18 cellular contexts compared by ENCODE assay signal in the genomic region with DNA sequence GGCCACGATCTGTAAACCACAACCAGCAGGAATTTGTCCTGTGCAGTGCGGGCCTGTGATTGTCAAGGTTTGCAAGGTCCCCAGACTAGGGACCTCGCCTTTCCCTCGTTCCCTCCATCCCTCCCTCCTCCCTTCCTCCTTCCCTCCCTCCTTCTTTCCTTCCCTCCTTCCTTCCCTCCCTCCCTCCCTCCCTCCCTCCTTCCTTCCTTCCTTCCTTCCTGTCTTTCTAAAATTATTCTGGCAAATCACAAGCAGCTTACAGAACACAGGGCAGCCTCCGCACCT.
A peak's percentile ranks its signal among the peaks of the same experiment; 100 is the strongest.
DNase-seq lines count a peak whose midpoint lies in the region; ATAC-seq and TF ChIP-seq lines count a peak whose summit lies in the region.
"Had no signal": no experiment of that assay in that cellular context is flagged by ENCODE, and none has a peak within 500 bp of the region (broad histone marks: within the 10 kb centered on the region; RNA-seq: fewer than 3 reads in every experiment).

No MANE protein-coding gene starts in this region.

- H3K4me2 ChIP-seq in BLaER1 (peak overlapping the region; percentile 33), OCI-LY3 (ENCODE audit: low read length) (peak overlapping the region; percentile 41; the same call in 1 of the 2 replicates)
- H3K4me2 ChIP-seq: A549, KMS-11 had no signal

- H3K27me3 ChIP-seq in BLaER1 (no peaks in the 10 kb centered on the region), OCI-LY3 (ENCODE audit: low read depth, low read length) (no peaks in the 10 kb centered on the region), gastroesophageal sphincter (no peaks in the 10 kb centered on the region), psoas muscle (ENCODE audit: insufficient read depth in 3 of 3, low read length in 2 of 3) (no peaks in the 10 kb centered on the region), uterus (no peaks in the 10 kb centered on the region)
- H3K27me3 ChIP-seq: Peyer's patch, SJSA1 had no signal

- H3K27ac ChIP-seq in BLaER1 (no peak overlapping the region), OCI-LY3 (ENCODE audit: low read length) (no peak overlapping the region), gastroesophageal sphincter (peak overlapping the region in 3 of 4 donors; percentile 30 to 48 (median 46)), psoas muscle (peak overlapping the region; percentile 56), uterus (no peak overlapping the region)
- H3K27ac ChIP-seq: A549, KMS-11, Peyer's patch, SJSA1 had no signal

- 45 to 69% methylated on average over 4 to 5 of the region's 5 CpGs for WGBS in gastroesophageal sphincter (ENCODE audit: low coverage in 1 of 2), 2 donors
- 67 to 79% (median 69%) methylated on average over 5 of the region's 5 CpGs for WGBS in psoas muscle, 3 donors

- H3K79me2 ChIP-seq in OCI-LY3 (ENCODE audit: low read length), result no peaks in the 10 kb centered on the region

- H3K9ac ChIP-seq in BLaER1 (no peak overlapping the region), OCI-LY3 (ENCODE audit: low read length) (no peak overlapping the region)
- H3K9ac ChIP-seq: KMS-11 had no signal

- no peak overlapping the region for H2AFZ ChIP-seq in OCI-LY3 (ENCODE audit: low read depth, low read length)

- H3K4me1 ChIP-seq in BLaER1 (peaks cover 32% of the 10 kb centered on the region), OCI-LY3 (ENCODE audit: low read length) (peaks cover 22% of the 10 kb centered on the region), gastroesophageal sphincter (peaks cover 0 to 17% (median 0%) of the 10 kb centered on the region in 3 donors), psoas muscle (peaks cover 15% of the 10 kb centered on the region), uterus (no peaks in the 10 kb centered on the region)
- H3K4me1 ChIP-seq: A549, Caco-2, Peyer's patch, SJSA1 had no signal

- no peaks in the 10 kb centered on the region for H3K9me3 ChIP-seq in BLaER1
- H3K9me3 ChIP-seq in OCI-LY3 (ENCODE audit: insufficient read depth, low read length), result no peaks in the 10 kb centered on the region
- H3K9me3 ChIP-seq in gastroesophageal sphincter, result no peaks in the 10 kb centered on the region
- H3K9me3 ChIP-seq in psoas muscle, result no peaks in the 10 kb centered on the region
- no peaks in the 10 kb centered on the region for H3K9me3 ChIP-seq in uterus
- H3K9me3 ChIP-seq: A549, Caco-2, Peyer's patch, SJSA1 had no signal

- no peak for TF ChIP-seq EP300 in gastroesophageal sphincter (IDR thresholded peaks at IDR 0.05)

- ATAC-seq in gastroesophageal sphincter (no peak), psoas muscle (no peak), HG02759 (IDR thresholded peaks at IDR 0.05; ENCODE audit: unreplicated experiment) (no peak)

- H3K4me3 ChIP-seq in BLaER1, result no peak overlapping the region
- no peak overlapping the region for H3K4me3 ChIP-seq in OCI-LY3 (ENCODE audit: low read length)
- H3K4me3 ChIP-seq in gastroesophageal sphincter, result no peak overlapping the region
- no peak overlapping the region for H3K4me3 ChIP-seq in psoas muscle
- no peak overlapping the region for H3K4me3 ChIP-seq in uterus
- H3K4me3 ChIP-seq: A549, Peyer's patch, SJSA1 had no signal

- TF ChIP-seq CTCF in OCI-LY3 (IDR thresholded peaks at IDR 0.05; ENCODE audit: low read depth, low read length), result no peak
- TF ChIP-seq CTCF in gastroesophageal sphincter (IDR thresholded peaks at IDR 0.05), result no peak
- no peak for TF ChIP-seq CTCF in psoas muscle (IDR thresholded peaks at IDR 0.05)
- TF ChIP-seq CTCF in uterus (IDR thresholded peaks at IDR 0.05), result no peak

- DNase-seq in psoas muscle (no peak), dedifferentiated amniotic fluid mesenchymal stem cell (ENCODE audit: extremely low spot score) (no peak), uterus (no peak)
- DNase-seq: CD4-positive, alpha-beta memory T cell; DMS 273 treated with DMSO at 0.1 percent for 48 hours; HFFc6; MV-4-11; NCI-H1694; NCI-H2081 treated with DMSO at 0.1 percent for 48 hours; Peyer's patch had no signal

- no peak for TF ChIP-seq POLR2A in gastroesophageal sphincter (IDR thresholded peaks at IDR 0.05)
- TF ChIP-seq POLR2A in uterus (IDR thresholded peaks at IDR 0.05), result no peak

- H4K20me1 ChIP-seq in BLaER1 (no peaks in the 10 kb centered on the region), OCI-LY3 (ENCODE audit: insufficient read depth, low read length) (no peaks in the 10 kb centered on the region)

- no peaks in the 10 kb centered on the region for H3K36me3 ChIP-seq in BLaER1
- no peaks in the 10 kb centered on the region for H3K36me3 ChIP-seq in OCI-LY3 (replicated peaks; ENCODE audit: low read depth, low read length)
- no peaks in the 10 kb centered on the region for H3K36me3 ChIP-seq in gastroesophageal sphincter
- no peaks in the 10 kb centered on the region for H3K36me3 ChIP-seq in psoas muscle (ENCODE audit: insufficient read depth in 1 of 2, low read depth in 1 of 2)
- no peaks in the 10 kb centered on the region for H3K36me3 ChIP-seq in uterus
- H3K36me3 ChIP-seq: Peyer's patch, SJSA1 had no signal

- intact Hi-C loops in psoas muscle (cut with DNase I), result no loop called here
- intact Hi-C loops in uterus (cut with DNase I; ENCODE audit: low total_unique reads), result no loop called here

Comparison
In these comparisons a context has a peak if more than half of its experiments do, and no peak if none do; other contexts are left out.
1. H3K27ac ChIP-seq: peak in gastroesophageal sphincter (3 of 4) and psoas muscle (single experiment); none in BLaER1 (single experiment), OCI-LY3 (single experiment) and uterus (0 of 2).